Comparison of ENCODE assay signal across 8 cellular contexts in genomic region chr17:4997302-4998026, GRCh38. TPM values are rescaled to one million over a fixed set of nuclear protein-coding genes. Genes with fewer than 3 reads are reported as not detected.
DNase-seq lines count a peak whose midpoint lies in the region; ATAC-seq and TF ChIP-seq lines count a peak whose summit lies in the region.

Gene INCA1, minus strand, starts transcription at chr17:4997522. Its CDS starts 3,085 bp downstream, at chr17:4994437.
Gene KIF1C, plus strand, starts transcription at chr17:4997950. Its CDS starts 2,297 bp downstream, at chr17:5000247.

- POLR2A ChIA-PET in AG04450 (lab: Yijun Ruan, JAX): interaction anchor here (0.5 to 1.7 kb wide), 9 partner anchors 9 to 58 kb away, joined by 3 to 15 read pairs (median 4); partner anchors contain the start of genes CAMTA2, PFN1, RNF167 and SLC25A11

- H3K4me3 ChIP-seq in AG04450 (ENCODE audit: low read depth, low read length) (peak within 1 kb of the TSS; percentile 94), kidney epithelial cell (ENCODE audit: low read depth, low read length) (peak within 1 kb of the TSS; percentile 97)

- H3K4me1 Mint-ChIP-seq in central memory CD8-positive, alpha-beta T cell: peaks cover 39% of the 10 kb centered on the region

- CTCF ChIA-PET in AG04450 (lab: Charles Lee): interaction anchor here (1.5 to 1.8 kb wide), 3 partner anchors 8 to 64 kb away, joined by 3 to 5 read pairs (median 4); partner anchors contain the start of gene CAMTA2

- no peaks in the 10 kb centered on the region for H3K9me3 Mint-ChIP-seq in central memory CD8-positive, alpha-beta T cell

- TF ChIP-seq CTCF in AG04450 (IDR thresholded peaks at IDR 0.05; ENCODE audit: low read depth, low read length): no peak
- no peak for TF ChIP-seq CTCF in kidney epithelial cell (IDR thresholded peaks at IDR 0.05; ENCODE audit: insufficient read depth, low read length, poor library complexity, severe bottlenecking)

- H3K27me3 Mint-ChIP-seq in central memory CD8-positive, alpha-beta T cell: no peaks in the 10 kb centered on the region

- H3K36me3 ChIP-seq in kidney epithelial cell (ENCODE audit: control insufficient read depth, insufficient read depth, low read length): no peaks in the 10 kb centered on the region

- H3K27ac ChIP-seq in AG04450 (ENCODE audit: low read depth, low read length): peak within 1 kb of the TSS; percentile 39

- H3K36me3 Mint-ChIP-seq in central memory CD8-positive, alpha-beta T cell (ENCODE audit: insufficient read depth): peaks cover 11% of the 10 kb centered on the region

- H3K9me3 ChIP-seq in AG04450 (ENCODE audit: control insufficient read depth, insufficient read depth, low read length): no peaks in the 10 kb centered on the region; the same call in 1 of the 2 replicates

- DNase-seq in AG04450 (ENCODE audit: low read depth, low spot score) (peak; percentile 54), NCI-H2227 treated with DMSO at 0.1 percent for 48 hours (lab: John Stamatoyannopoulos, UW) (peak; percentile 75), kidney epithelial cell (ENCODE audit: low read depth) (peak; percentile 39)
- peak; percentile 86 for DNase-seq in central memory CD8-positive, alpha-beta T cell (ENCODE audit: low spot score in 2 of 2)
- peak; percentile 93 for DNase-seq in stimulated activated CD4-positive, alpha-beta T cell treated with anti-CD3 and anti-CD28 coated beads, Interleukin-15, amount 100 ng/mL, for 24 hours

- H3K27ac Mint-ChIP-seq in central memory CD8-positive, alpha-beta T cell (ENCODE audit: low read depth): peak within 1 kb of the TSS; percentile 82

- peak within 1 kb of the TSS; percentile 86 for H3K4me3 Mint-ChIP-seq in central memory CD8-positive, alpha-beta T cell

- H3K27me3 ChIP-seq in AG04450 (ENCODE audit: control insufficient read depth, insufficient read depth, low read length) (no peaks in the 10 kb centered on the region), kidney epithelial cell (ENCODE audit: control insufficient read depth, insufficient read depth, low read length) (no peaks in the 10 kb centered on the region)

- peak; percentile 78 for ATAC-seq in GM18868 (IDR thresholded peaks at IDR 0.05; ENCODE audit: unreplicated experiment)
- ATAC-seq in HG03097 (IDR thresholded peaks at IDR 0.05; ENCODE audit: low FRiP score, unreplicated experiment): peak; percentile 81
- ATAC-seq in activated CD4-positive, CD25-positive, alpha-beta regulatory T cell treated with anti-CD3 and anti-CD28 coated beads, Interleukin-2, amount 50 U/mL, for 24 hours: peak; percentile 93 to 95
- peak; percentile 91 for ATAC-seq in central memory CD8-positive, alpha-beta T cell (replicated peaks; ENCODE audit: extremely low read depth, poor library complexity, severe bottlenecking)

RNA-seq across cellular contexts. Expression of gene INCA1, which starts in this region (rescaled TPM):
- polyA plus RNA-seq in AG04450 (2011; rRNA removed): 0.29 and 0.56 TPM in 2 replicates
- 0.39 and 0.87 TPM in 2 replicates for polyA minus RNA-seq in AG04450 (2011; rRNA and poly(A)+ RNA removed)
- total RNA-seq in kidney epithelial cell: 0.41 and 2.2 TPM in 2 replicates

RNA-seq across cellular contexts. Expression of gene KIF1C, which starts in this region (rescaled TPM):
- polyA plus RNA-seq in AG04450 (2011; rRNA removed): 46.9 and 49.8 TPM in 2 replicates
- polyA minus RNA-seq in AG04450 (2011; rRNA and poly(A)+ RNA removed): 62.0 and 84.3 TPM in 2 replicates
- 87.1 and 97.6 TPM in 2 replicates for total RNA-seq in kidney epithelial cell

Comparison
In these comparisons a context has a peak if more than half of its experiments do, and no peak if none do; other contexts are left out.
1. Peak in every context shown above with its lines: DNase-seq, ATAC-seq, H3K4me3 ChIP-seq and H3K27ac ChIP-seq.
2. DNase-seq: peak in every context shown above with its lines; median percentile 93 in stimulated activated CD4-positive, alpha-beta T cell treated with anti-CD3 and anti-CD28 coated beads, Interleukin-15, amount 100 ng/mL, for 24 hours; 86 in central memory CD8-positive, alpha-beta T cell; 75 in NCI-H2227 treated with DMSO at 0.1 percent for 48 hours; 54 in AG04450; 39 in kidney epithelial cell.